ENCODE assay signal across 8 cellular contexts in genomic region chr2:160324161-160324768, GRCh38.
DNase-seq lines count a peak whose midpoint lies in the region; ATAC-seq and TF ChIP-seq lines count a peak whose summit lies in the region.

No MANE protein-coding gene starts in this region.

- no peak overlapping the region for H3K27ac ChIP-seq in caudate nucleus (ENCODE audit: low read depth, low read length)

- peaks cover 58% of the 10 kb centered on the region for H3K4me1 Mint-ChIP-seq in activated CD8-positive, alpha-beta T cell treated with anti-CD3 and anti-CD28 coated beads, Interleukin-2, amount 10 ng/mL, durations not matched to agents 7 days and 5 days (ENCODE audit: low read depth)
- H3K4me1 Mint-ChIP-seq in osteocyte (ENCODE audit: unreplicated experiment) = peaks cover 86% of the 10 kb centered on the region

- peak; percentile 47 for DNase-seq in CD1c-positive myeloid dendritic cell (ENCODE audit: extremely low spot score)
- DNase-seq in NCI-H345 (lab: John Stamatoyannopoulos, UW) = peak; percentile 28
- DNase-seq in activated CD8-positive, alpha-beta T cell treated with anti-CD3 and anti-CD28 coated beads, Interleukin-2, amount 10 ng/mL, durations not matched to agents 7 days and 5 days = peak; percentile 58
- peak; percentile 46 for DNase-seq in fibroblast of gingiva (ENCODE audit: low read depth)
- DNase-seq in osteocyte (ENCODE audit: extremely low spot score, unreplicated experiment) = no peak
- no peak for DNase-seq in caudate nucleus (lab: John Stamatoyannopoulos, UW)

- H3K27me3 Mint-ChIP-seq in activated CD8-positive, alpha-beta T cell treated with anti-CD3 and anti-CD28 coated beads, Interleukin-2, amount 10 ng/mL, durations not matched to agents 7 days and 5 days (ENCODE audit: low read depth) = no peaks in the 10 kb centered on the region
- H3K27me3 Mint-ChIP-seq in osteocyte (ENCODE audit: unreplicated experiment) = no peaks in the 10 kb centered on the region

- peak; percentile 79 for TF ChIP-seq CTCF in osteocyte (IDR thresholded peaks at IDR 0.05)

- no peak overlapping the region for H3K4me3 Mint-ChIP-seq in activated CD8-positive, alpha-beta T cell treated with anti-CD3 and anti-CD28 coated beads, Interleukin-2, amount 10 ng/mL, durations not matched to agents 7 days and 5 days
- no peak overlapping the region for H3K4me3 Mint-ChIP-seq in osteocyte (ENCODE audit: unreplicated experiment)

- H3K36me3 Mint-ChIP-seq in activated CD8-positive, alpha-beta T cell treated with anti-CD3 and anti-CD28 coated beads, Interleukin-2, amount 10 ng/mL, durations not matched to agents 7 days and 5 days (ENCODE audit: low read depth) = peaks cover 13% of the 10 kb centered on the region
- H3K36me3 Mint-ChIP-seq in osteocyte (ENCODE audit: unreplicated experiment) = peaks cover 8% of the 10 kb centered on the region

- H3K9me3 Mint-ChIP-seq in activated CD8-positive, alpha-beta T cell treated with anti-CD3 and anti-CD28 coated beads, Interleukin-2, amount 10 ng/mL, durations not matched to agents 7 days and 5 days (ENCODE audit: insufficient read depth) = no peaks in the 10 kb centered on the region
- no peaks in the 10 kb centered on the region for H3K9me3 Mint-ChIP-seq in osteocyte (ENCODE audit: unreplicated experiment)

- CTCF ChIA-PET in activated CD8-positive, alpha-beta T cell treated with anti-CD3 and anti-CD28 coated beads, Interleukin-2, amount 10 ng/mL, durations not matched to agents 7 days and 5 days (lab: Charles Lee) = interaction anchor here (0.7 to 3.6 kb wide), 37 partner anchors 9 to 739 kb away, joined by 3 to 34 read pairs (median 4); no protein-coding TSS in a partner anchor

- POLR2A ChIA-PET in activated CD8-positive, alpha-beta T cell treated with anti-CD3 and anti-CD28 coated beads, Interleukin-2, amount 10 ng/mL, durations not matched to agents 7 days and 5 days (lab: Charles Lee) = interaction anchor here (0.7 kb wide), 1 partner anchor 601 kb away, joined by 3 read pairs; no protein-coding TSS in a partner anchor

- no peak overlapping the region for H3K27ac Mint-ChIP-seq in activated CD8-positive, alpha-beta T cell treated with anti-CD3 and anti-CD28 coated beads, Interleukin-2, amount 10 ng/mL, durations not matched to agents 7 days and 5 days
- H3K27ac Mint-ChIP-seq in osteocyte (ENCODE audit: unreplicated experiment) = peak overlapping the region; percentile 28

- ATAC-seq in GM21367 (IDR thresholded peaks at IDR 0.05; ENCODE audit: unreplicated experiment) (peak; percentile 59), GM21576 (IDR thresholded peaks at IDR 0.05; ENCODE audit: unreplicated experiment) (no peak)
- peak; percentile 22 for ATAC-seq in activated CD8-positive, alpha-beta T cell treated with anti-CD3 and anti-CD28 coated beads, Interleukin-2, amount 10 ng/mL, durations not matched to agents 7 days and 5 days

Comparison
In these comparisons a context has a peak if more than half of its experiments do, and no peak if none do; other contexts are left out.
1. DNase-seq: peak in CD1c-positive myeloid dendritic cell (single experiment), NCI-H345 (single experiment), activated CD8-positive, alpha-beta T cell treated with anti-CD3 and anti-CD28 coated beads, Interleukin-2, amount 10 ng/mL, durations not matched to agents 7 days and 5 days (single experiment) and fibroblast of gingiva (single experiment); none in osteocyte (single experiment) and caudate nucleus (0 of 61).